Comparison of ENCODE assay signal across 11 cellular contexts in the genomic region with DNA sequence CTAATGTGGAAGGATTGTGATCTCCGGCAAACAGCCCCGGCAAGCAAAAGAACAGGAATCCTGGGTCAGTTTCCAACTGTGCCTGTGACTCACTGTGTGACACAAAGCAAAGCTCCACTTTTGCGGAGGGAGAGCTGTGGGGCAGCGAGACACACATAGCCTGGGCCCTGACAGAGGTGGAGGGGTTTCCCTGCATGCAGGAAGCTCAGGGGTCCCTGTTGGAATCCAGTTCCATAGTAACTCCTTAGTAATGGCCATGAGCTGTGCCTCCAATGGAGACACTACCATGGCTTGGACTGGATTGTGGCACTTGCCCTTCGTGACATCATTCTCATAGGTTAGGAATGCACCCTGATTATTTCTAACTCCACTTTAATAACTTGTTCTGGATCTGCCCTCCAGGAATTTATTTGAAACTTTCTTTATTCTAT. TPM values are rescaled to one million over a fixed set of nuclear protein-coding genes. Genes with fewer than 3 reads are reported as not detected.
DNase-seq lines count a peak whose midpoint lies in the region; ATAC-seq, FAIRE-seq and TF ChIP-seq lines count a peak whose summit lies in the region.
"Had no signal": no experiment of that assay in that cellular context is flagged by ENCODE, and none has a peak within 500 bp of the region (broad histone marks: within the 10 kb centered on the region; RNA-seq: fewer than 3 reads in every experiment).

No MANE protein-coding gene starts in this region.

- peak; percentile 82 for FAIRE-seq in endothelial cell of umbilical vein (lab: Jason Lieb, UNC)
- FAIRE-seq: endometrium had no signal

- peak overlapping the region; percentile 63 for H3K27ac ChIP-seq in PC-3 (ENCODE audit: low read length)
- H3K27ac ChIP-seq in endothelial cell of umbilical vein (ENCODE audit: insufficient read depth, low read depth, low read length): peak overlapping the region; percentile 33
- peak overlapping the region; percentile 85 for H3K27ac ChIP-seq in osteoblast (ENCODE audit: low read depth, low read length)

- H3K9me3 ChIP-seq in PC-3 (ENCODE audit: low read length) (no peaks in the 10 kb centered on the region), endothelial cell of umbilical vein (replicated peaks; ENCODE audit: control insufficient read depth, insufficient read depth, low read length) (no peaks in the 10 kb centered on the region), osteoblast (ENCODE audit: low read depth, low read length) (no peaks in the 10 kb centered on the region)

- H3K36me3 ChIP-seq in PC-3 (ENCODE audit: low read depth, low read length) (no peaks in the 10 kb centered on the region), endothelial cell of umbilical vein (ENCODE audit: control insufficient read depth in 2 of 2, extremely low read depth in 1 of 2, insufficient read depth in 2 of 2, low read length in 2 of 2) (no peaks in the 10 kb centered on the region), osteoblast (ENCODE audit: insufficient read depth, low read length) (no peaks in the 10 kb centered on the region)

- H3K9ac ChIP-seq in PC-3 (ENCODE audit: low read length) (0 out of 2 replicates have a peak overlapping the region, but pooled peaks have one; percentile 7), endothelial cell of umbilical vein (replicated peaks; ENCODE audit: extremely low read depth, insufficient read depth, low read length) (no peak overlapping the region)

- H3K4me1 ChIP-seq in PC-3 (ENCODE audit: insufficient read depth, low read length) (peaks cover 45% of the 10 kb centered on the region), endothelial cell of umbilical vein (ENCODE audit: control insufficient read depth, extremely low read depth, insufficient read depth, low read length) (peaks cover 24% of the 10 kb centered on the region), osteoblast (ENCODE audit: insufficient read depth, low read length) (peaks cover 16% of the 10 kb centered on the region)

- no peaks in the 10 kb centered on the region for H4K20me1 ChIP-seq in PC-3 (ENCODE audit: low read length)
- H4K20me1 ChIP-seq in endothelial cell of umbilical vein (replicated peaks; ENCODE audit: control insufficient read depth, extremely low read depth, insufficient read depth, low read length): no peaks in the 10 kb centered on the region
- H4K20me1 ChIP-seq in osteoblast (ENCODE audit: insufficient read depth, low read length): no peaks in the 10 kb centered on the region

- POLR2A ChIA-PET in PC-3 (lab: Charles Lee; ENCODE audit: unreplicated experiment): interaction anchor here (0.5 to 0.9 kb wide), 3 partner anchors 47 to 105 kb away, joined by 3 to 13 read pairs (median 4); partner anchors contain the start of gene ATF3
- POLR2A ChIA-PET in endothelial cell of umbilical vein (lab: Charles Lee): interaction anchor here (2.2 kb wide), 1 partner anchor 47 kb away, joined by 8 read pairs; the partner anchor contains the start of gene ATF3

- no peaks in the 10 kb centered on the region for H3K9me1 ChIP-seq in endothelial cell of umbilical vein (replicated peaks; ENCODE audit: control insufficient read depth, extremely low read depth, insufficient read depth, low read length)

- intact Hi-C loops in PC-3 (cut with micrococcal nuclease) (loop anchor here (10.0 kb wide), 1 partner anchor 277 kb away; the partner anchor contains the start of gene PPP2R5A), endothelial cell of umbilical vein (cut with micrococcal nuclease) (loop anchor here (10.0 kb wide), 1 partner anchor 987 kb away; the partner anchor contains the start of gene SLC30A1)

- H3K4me3 ChIP-seq in AG10803 (ENCODE audit: low read length) (peak overlapping the region; percentile 11; the same call in 1 of the 2 replicates), PC-3 (ENCODE audit: low read length) (peak overlapping the region; percentile 41), endothelial cell of umbilical vein (replicated peaks in 1 of 3; ENCODE audit: insufficient read depth in 1 of 3, low read depth in 1 of 3, low read length in 3 of 3) (no peak overlapping the region), osteoblast (ENCODE audit: insufficient read depth, low read length) (peak overlapping the region; percentile 60)

- H3K79me2 ChIP-seq in PC-3 (ENCODE audit: low read length) (no peaks in the 10 kb centered on the region), endothelial cell of umbilical vein (ENCODE audit: control insufficient read depth, insufficient read depth, low read length) (no peaks in the 10 kb centered on the region), osteoblast (ENCODE audit: insufficient read depth, low read length) (no peaks in the 10 kb centered on the region)

- ATAC-seq in PC-3: peak; percentile 71
- no peak for ATAC-seq in HG03354 (IDR thresholded peaks at IDR 0.05; ENCODE audit: poor library complexity, severe bottlenecking, unreplicated experiment)
- ATAC-seq in HG03432 (IDR thresholded peaks at IDR 0.05; ENCODE audit: unreplicated experiment): no peak

- dilution Hi-C loops in endothelial cell of umbilical vein (cut with MboI; ENCODE audit: extremely low pct_ligation_motif_present, low sequenced_read_pairs): no loop called here

- TF ChIP-seq CTCF in AG10803 (conservative IDR thresholded peaks at IDR 0.05; ENCODE audit: low read length): no peak
- no peak for TF ChIP-seq CTCF in PC-3 (conservative IDR thresholded peaks at IDR 0.05; ENCODE audit: low read depth, low read length)
- no peak for TF ChIP-seq CTCF in endothelial cell of umbilical vein (IDR thresholded peaks at IDR 0.05; ENCODE audit: extremely low read depth in 1 of 2, insufficient read depth in 1 of 2, low read depth in 1 of 2, low read length in 2 of 2)
- TF ChIP-seq CTCF in osteoblast (IDR thresholded peaks at IDR 0.05; ENCODE audit: extremely low read depth, low read depth, low read length): no peak

- CTCF ChIA-PET in PC-3 (lab: Charles Lee) (interaction anchor here (1.1 kb wide), 1 partner anchor 47 kb away, joined by 6 read pairs; the partner anchor contains the start of gene ATF3), endothelial cell of umbilical vein (lab: Charles Lee) (interaction anchor here (0.7 to 1.1 kb wide), 3 partner anchors 47 to 105 kb away, joined by 3 to 6 read pairs (median 4); partner anchors contain the start of gene ATF3)

- BruUV-seq in PC-3 (replicated peaks; lab: Mats Ljungman, UMichigan) (no TSS peak), endothelial cell of umbilical vein (replicated peaks; lab: Mats Ljungman, UMichigan) (no TSS peak)

- DNase-seq in AG10803 (ENCODE audit: low read depth) (peak; percentile 45), PC-3 (peak; percentile 96), endothelial cell of umbilical vein (ENCODE audit: low read depth, low spot score) (peak; percentile 12), osteoblast (ENCODE audit: insufficient read length, low spot score, missing footprints) (peak; percentile 93), SHP77 treated with DMSO at 0.1 percent for 48 hours (lab: John Stamatoyannopoulos, UW) (no peak), NCI-H2196 treated with DMSO at 0.1 percent for 48 hours (lab: John Stamatoyannopoulos, UW; ENCODE audit: unreplicated experiment) (no peak)
- DNase-seq: DMS 273 treated with DMSO at 0.1 percent for 48 hours, NCI-H2227 treated with DMSO at 0.1 percent for 48 hours had no signal

- H3K4me2 ChIP-seq in PC-3 (ENCODE audit: low read length) (peak overlapping the region; percentile 72), endothelial cell of umbilical vein (ENCODE audit: insufficient read depth, low read length) (no peak overlapping the region), osteoblast (ENCODE audit: insufficient read depth, low read length) (peak overlapping the region; percentile 79)

- H2AFZ ChIP-seq in PC-3 (ENCODE audit: low read length): peak overlapping the region; percentile 60
- peak overlapping the region; percentile 43 for H2AFZ ChIP-seq in endothelial cell of umbilical vein (ENCODE audit: low read depth, low read length)
- peak overlapping the region; percentile 87 for H2AFZ ChIP-seq in osteoblast (ENCODE audit: low read length)

- TF ChIP-seq POLR2A in endothelial cell of umbilical vein (IDR thresholded peaks at IDR 0.05; ENCODE audit: low read depth, low read length): no peak

- H3K9me2 ChIP-seq in PC-3 (replicated peaks; ENCODE audit: low read length): no peaks in the 10 kb centered on the region

- no peaks in the 10 kb centered on the region for H3F3A ChIP-seq in PC-3 (ENCODE audit: low read length, unreplicated experiment)

- H3K27me3 ChIP-seq in PC-3 (ENCODE audit: low read length) (no peaks in the 10 kb centered on the region), endothelial cell of umbilical vein (ENCODE audit: control insufficient read depth in 2 of 2, insufficient read depth in 2 of 2, low read length in 2 of 2) (peaks cover 0 to 1% of the 10 kb centered on the region in 2 experiments), osteoblast (ENCODE audit: insufficient read depth, low read length) (peaks cover 6% of the 10 kb centered on the region)

TF ChIP-seq in endothelial cell of umbilical vein, 7 proteins besides CTCF, POLR2A, EP300 and RAD21:
- no peak for TF ChIP-seq MYC (IDR thresholded peaks at IDR 0.05; ENCODE audit: low read depth, low read length)
- no peak for TF ChIP-seq JUN (IDR thresholded peaks at IDR 0.05; ENCODE audit: borderline replicate concordance, insufficient read depth, insufficient read length, low read depth)
- no peak for TF ChIP-seq EZH2 (IDR thresholded peaks at IDR 0.05; ENCODE audit: borderline replicate concordance, low read depth, low read length, severe bottlenecking)
- no peak for TF ChIP-seq FOS (IDR thresholded peaks at IDR 0.05; ENCODE audit: borderline replicate concordance, insufficient read depth, low read length)
- TF ChIP-seq GATA2 (IDR thresholded peaks at IDR 0.05; ENCODE audit: insufficient read depth, insufficient read length, low read depth, low read length): no peak
- TF ChIP-seq POLR2AphosphoS5 (IDR thresholded peaks at IDR 0.05; ENCODE audit: insufficient read depth, low read depth, low read length): no peak
- TF ChIP-seq MAX (IDR thresholded peaks at IDR 0.05; ENCODE audit: insufficient read depth, insufficient read length): no peak

RNA-seq across cellular contexts. Expression of gene ATF3, which starts 47.0 kb away (rescaled TPM):
- total RNA-seq in PC-3 (2014; rRNA removed) (275 and 335 TPM in 2 replicates), endothelial cell of umbilical vein (6.1 and 10.7 TPM in 2 replicates), osteoblast (3.2 and 3.6 TPM in 2 replicates)
- 16.6 and 17.1 TPM in 2 replicates for polyA plus RNA-seq in endothelial cell of umbilical vein
- polyA plus RNA-seq in endothelial cell of umbilical vein (2011; cell fraction: cytosol; rRNA removed): 15.0 and 27.2 TPM in 2 replicates
- 112 and 144 TPM in 2 replicates for polyA plus RNA-seq in endothelial cell of umbilical vein (2011; cell fraction: nucleus; rRNA removed)
- polyA plus RNA-seq in endothelial cell of umbilical vein (2012): 20.5 and 21.1 TPM in 2 replicates
- 21.1 and 35.4 TPM in 2 replicates for polyA minus RNA-seq in endothelial cell of umbilical vein
- polyA minus RNA-seq in endothelial cell of umbilical vein (2011; cell fraction: cytosol; rRNA and poly(A)+ RNA removed): 24.9 TPM
- 91.9 and 95.5 TPM in 2 replicates for polyA minus RNA-seq in endothelial cell of umbilical vein (2011; cell fraction: nucleus; rRNA and poly(A)+ RNA removed)

Comparison
In these comparisons a context has a peak if more than half of its experiments do, and no peak if none do; other contexts are left out.
1. DNase-seq: peak in AG10803 (single experiment), PC-3 (single experiment), endothelial cell of umbilical vein (single experiment) and osteoblast (single experiment); none in SHP77 treated with DMSO at 0.1 percent for 48 hours (single experiment) and NCI-H2196 treated with DMSO at 0.1 percent for 48 hours (single experiment).
2. H3K4me3 ChIP-seq: peak in AG10803 (single experiment), PC-3 (single experiment) and osteoblast (single experiment); none in endothelial cell of umbilical vein (0 of 3).
3. H3K27ac ChIP-seq: peak in every context shown above with its lines; median percentile 85 in osteoblast; 63 in PC-3; 33 in endothelial cell of umbilical vein.
4. RNA of gene ATF3, which starts 47.0 kb away (total RNA-seq): 275 to 335 TPM in PC-3; 6.1 to 10.7 TPM in endothelial cell of umbilical vein and 3.2 to 3.6 TPM in osteoblast; every median in the first group is over 10 times any median in the second.
5. Peak in every context shown above with its lines, with median percentiles within 50 percentile points of each other: H2AFZ ChIP-seq.